Comparison of ENCODE assay signal across 8 cellular contexts in the genomic region with DNA sequence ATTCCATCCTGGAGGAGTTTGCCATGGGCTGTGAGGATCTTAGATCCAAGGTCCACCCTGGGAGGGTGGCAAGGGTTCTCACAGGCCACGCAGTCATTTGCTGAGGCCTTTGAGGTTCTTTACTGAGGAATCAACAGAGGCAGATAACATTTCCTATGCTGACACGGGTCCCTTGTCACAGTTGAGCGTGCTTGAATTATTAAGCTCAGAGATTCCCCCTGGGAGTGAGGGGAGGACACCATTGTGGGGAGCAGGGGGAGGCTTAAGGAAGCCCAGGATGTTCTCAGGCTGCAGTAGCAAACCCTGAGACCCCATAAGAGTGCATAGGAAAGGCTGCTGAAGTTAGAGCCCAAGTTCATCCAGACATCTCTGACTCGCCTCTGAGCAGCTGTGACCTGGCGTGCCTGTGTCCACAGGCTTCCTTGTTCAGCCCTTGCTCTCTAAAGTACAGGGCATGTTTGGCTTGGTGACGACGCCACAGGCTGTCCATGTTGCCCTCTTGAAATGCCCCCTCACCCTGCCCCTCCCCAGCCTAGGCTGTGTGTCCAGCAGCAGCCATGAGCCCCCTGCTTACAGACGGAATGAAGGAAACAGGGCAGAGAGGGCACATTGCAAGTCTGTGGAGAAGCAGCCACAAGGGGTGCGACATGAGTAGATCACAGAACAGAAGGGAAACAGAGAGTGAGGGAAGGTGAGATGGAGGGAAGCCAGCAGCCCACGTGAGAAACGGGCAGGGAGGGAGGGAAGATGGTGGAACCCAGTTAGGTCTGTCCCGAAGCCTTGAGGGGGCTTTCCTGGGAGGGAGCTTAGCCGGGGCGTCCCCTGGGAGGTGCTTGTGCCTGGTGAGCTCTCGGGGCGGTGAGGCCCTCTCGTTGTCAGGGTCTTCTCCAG. TPM values are rescaled to one million over a fixed set of nuclear protein-coding genes. Genes with fewer than 3 reads are reported as not detected.
DNase-seq lines count a peak whose midpoint lies in the region; ATAC-seq, FAIRE-seq and TF ChIP-seq lines count a peak whose summit lies in the region.

No MANE protein-coding gene starts in this region.

- H3K27ac Mint-ChIP-seq in HFFc6 (peak overlapping the region; percentile 30; the same call in 1 of the 2 replicates), Caco-2 (ENCODE audit: unreplicated experiment) (no peak overlapping the region)
- H3K27ac Mint-ChIP-seq in stimulated activated naive CD8-positive, alpha-beta T cell treated with anti-CD3 and anti-CD28 coated beads, Interleukin-15, amount 100 ng/mL, for 72 hours, result peak overlapping the region in 1 of 2 donors; percentile 11

- no peak; the same call in 1 of the 2 replicates for TF ChIP-seq POLR2A in GM12891 (IDR thresholded peaks at IDR 0.05; ENCODE audit: low read depth, low read length)

- H3K9me3 ChIP-seq in iPS-15b (ENCODE audit: control insufficient read depth, insufficient read depth, low read length), result no peaks in the 10 kb centered on the region
- no peaks in the 10 kb centered on the region for H3K9me3 ChIP-seq in Caco-2

- POLR2A ChIA-PET in Caco-2 (lab: Charles Lee), result no interaction called here

- peaks cover 19% of the 10 kb centered on the region for H3K36me3 Mint-ChIP-seq in HFFc6 (ENCODE audit: low read depth)
- H3K36me3 Mint-ChIP-seq in Caco-2 (ENCODE audit: insufficient read depth, unreplicated experiment), result peaks cover 16% of the 10 kb centered on the region

- H3K27me3 Mint-ChIP-seq in HFFc6 (ENCODE audit: insufficient read depth), result peaks cover 1% of the 10 kb centered on the region; the same call in 1 of the 2 replicates
- H3K27me3 Mint-ChIP-seq in stimulated activated naive CD8-positive, alpha-beta T cell treated with anti-CD3 and anti-CD28 coated beads, Interleukin-15, amount 100 ng/mL, for 72 hours, result no peaks in the 10 kb centered on the region
- no peaks in the 10 kb centered on the region for H3K27me3 Mint-ChIP-seq in Caco-2 (ENCODE audit: insufficient read depth, unreplicated experiment)

- intact Hi-C loops in Caco-2 (cut with micrococcal nuclease; ENCODE audit: unreplicated experiment), result loop anchor here (1.0 to 2.0 kb wide), 2 partner anchors 122 to 595 kb away; no protein-coding TSS in a partner anchor

- H3K4me1 ChIP-seq in iPS-15b (ENCODE audit: control insufficient read depth, insufficient read depth, low read length), result no peaks in the 10 kb centered on the region
- H3K4me1 ChIP-seq in Caco-2, result no peaks in the 10 kb centered on the region

- H3K27me3 ChIP-seq in iPS-15b (ENCODE audit: control insufficient read depth, insufficient read depth, low read length) (no peaks in the 10 kb centered on the region), Caco-2 (replicated peaks; ENCODE audit: control insufficient read depth, insufficient read depth, low read length) (no peaks in the 10 kb centered on the region)

- CTCF ChIA-PET in Caco-2 (lab: Charles Lee), result interaction anchor here (0.7 to 1.7 kb wide), 5 partner anchors 111 to 594 kb away, joined by 3 to 13 read pairs (median 4); no protein-coding TSS in a partner anchor

- H3K9ac ChIP-seq in iPS-15b (ENCODE audit: low read depth, low read length), result peak overlapping the region; percentile 61

- H3K4me3 ChIP-seq in iPS-15b (ENCODE audit: low read depth, low read length) (peak overlapping the region; percentile 39), Caco-2 (ENCODE audit: low read depth, low read length) (no peak overlapping the region)

- H3K4me1 Mint-ChIP-seq in HFFc6 (ENCODE audit: low read depth) (peaks cover 15% of the 10 kb centered on the region; the same call in 1 of the 2 replicates), Caco-2 (ENCODE audit: low read depth, unreplicated experiment) (no peaks in the 10 kb centered on the region)
- peaks cover 19% of the 10 kb centered on the region for H3K4me1 Mint-ChIP-seq in stimulated activated naive CD8-positive, alpha-beta T cell treated with anti-CD3 and anti-CD28 coated beads, Interleukin-15, amount 100 ng/mL, for 72 hours

- H3K36me3 ChIP-seq in iPS-15b (ENCODE audit: control insufficient read depth, insufficient read depth, low read length) (peaks cover 13% of the 10 kb centered on the region), Caco-2 (ENCODE audit: control insufficient read depth, insufficient read depth, low read length) (peaks cover 2% of the 10 kb centered on the region; the same call in 1 of the 2 replicates)

- peak overlapping the region; percentile 55; the same call in 1 of the 2 replicates for H3K27ac ChIP-seq in VCaP

- H3K4me3 Mint-ChIP-seq in HFFc6 (peak overlapping the region; percentile 27), Caco-2 (ENCODE audit: unreplicated experiment) (no peak overlapping the region)
- peak overlapping the region; percentile 49 to 58 for H3K4me3 Mint-ChIP-seq in stimulated activated naive CD8-positive, alpha-beta T cell treated with anti-CD3 and anti-CD28 coated beads, Interleukin-15, amount 100 ng/mL, for 72 hours

- FAIRE-seq in GM12891 (lab: Jason Lieb, UNC), result peak; percentile 80

- TF ChIP-seq CTCF in HFFc6 (IDR thresholded peaks at IDR 0.05) (no peak), VCaP (conservative IDR thresholded peaks at IDR 0.05) (no peak), Caco-2 (IDR thresholded peaks at IDR 0.05; ENCODE audit: insufficient read depth in 1 of 2, low read depth in 1 of 2, low read length in 1 of 2, severe bottlenecking in 1 of 2, unreplicated experiment in 1 of 2) (no peak)

- DNase-seq in GM12891 (ENCODE audit: insufficient read length, low spot score) (peak; percentile 26), HFFc6 (no peak), Caco-2 (no peak), NCI-H226 (no peak), hepatic stellate cell (ENCODE audit: low spot score) (no peak)
- peak in 1 of 2 donors; percentile 26 for DNase-seq in stimulated activated naive CD8-positive, alpha-beta T cell treated with anti-CD3 and anti-CD28 coated beads, Interleukin-15, amount 100 ng/mL, for 72 hours

- ATAC-seq in stimulated activated naive CD8-positive, alpha-beta T cell treated with anti-CD3 and anti-CD28 coated beads, Interleukin-15, amount 100 ng/mL, for 72 hours, result peak; percentile 75

- BruUV-seq in Caco-2 (replicated peaks; lab: Mats Ljungman, UMichigan), result no TSS peak

- no peaks in the 10 kb centered on the region for H3K9me3 Mint-ChIP-seq in HFFc6
- H3K9me3 Mint-ChIP-seq in stimulated activated naive CD8-positive, alpha-beta T cell treated with anti-CD3 and anti-CD28 coated beads, Interleukin-15, amount 100 ng/mL, for 72 hours, result no peaks in the 10 kb centered on the region
- H3K9me3 Mint-ChIP-seq in Caco-2 (ENCODE audit: unreplicated experiment), result no peaks in the 10 kb centered on the region

TF ChIP-seq in GM12891, 5 proteins besides CTCF, POLR2A, EP300 and RAD21:
- no peak for TF ChIP-seq PAX5 (IDR thresholded peaks at IDR 0.05; ENCODE audit: insufficient read depth, low read length, severe bottlenecking)
- peak; percentile 54; the same call in 1 of the 2 replicates for TF ChIP-seq POLR2AphosphoS5 (IDR thresholded peaks at IDR 0.05; ENCODE audit: low read depth, low read length)

RNA-seq across cellular contexts. Expression of a gene that starts 34.0 kb away (rescaled TPM):
- polyA plus RNA-seq in GM12891 (2012; ENCODE audit: low read depth, missing spikeins), result 17.3 TPM
- 10 to 100 TPM; 35.1 to 40.2 (median 37.9) TPM for total RNA-seq in HFFc6 (2021; fragmentation: NEBNext Ultra II Directional; extraction: Animal tissue kit (Norgen Biotek cat#: 25700))
- total RNA-seq in Caco-2 (2022), result 41.5 and 42.6 TPM in 2 replicates
